In the genomic region with DNA sequence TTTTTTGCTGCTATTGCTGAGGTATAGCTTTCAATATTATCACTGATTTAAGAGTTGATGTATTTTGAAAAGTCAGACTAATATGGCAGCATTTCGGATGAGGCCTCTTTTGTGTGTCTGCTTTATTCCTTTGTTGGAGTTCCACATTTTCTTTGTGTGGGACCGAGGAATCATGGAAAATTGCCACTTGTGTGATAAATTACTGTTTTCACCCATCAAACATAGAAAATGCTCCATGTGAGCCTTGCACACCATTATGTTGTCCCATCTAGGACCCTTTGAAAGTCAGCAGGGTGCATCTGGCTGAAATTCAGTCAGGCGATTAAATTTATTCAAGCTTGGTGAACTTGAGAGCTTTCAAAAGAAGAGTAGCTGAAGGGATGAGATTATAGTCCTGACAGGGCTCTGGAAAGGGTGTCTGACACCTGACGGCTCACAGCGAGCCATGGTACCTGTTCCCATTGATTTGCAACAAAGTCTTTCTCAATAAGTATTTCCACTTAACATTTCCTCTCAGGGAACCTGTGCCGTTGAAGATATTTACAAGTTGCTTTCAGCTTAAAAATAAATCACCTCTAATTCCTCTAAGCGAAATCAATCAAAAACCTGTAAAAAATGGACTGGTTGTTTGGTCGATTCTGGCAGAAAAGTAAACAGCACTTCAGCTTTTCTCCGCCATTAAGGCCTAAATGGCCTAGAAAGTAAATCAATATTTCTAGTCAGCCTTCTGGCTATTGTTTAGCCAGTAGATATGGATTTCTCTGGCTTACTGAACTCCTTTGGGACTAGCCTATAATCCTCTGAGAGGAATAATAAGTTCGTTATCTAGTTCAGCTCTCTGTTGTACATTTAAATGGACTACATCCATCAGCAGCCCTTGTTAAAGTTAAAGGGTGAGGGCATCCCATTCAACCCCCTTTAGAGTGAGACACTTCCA, we compare ENCODE assay signal across 13 cellular contexts.
A peak's percentile ranks its signal among the peaks of the same experiment; 100 is the strongest.
DNase-seq lines count a peak whose midpoint lies in the region; TF ChIP-seq lines count a peak whose summit lies in the region.
"Had no signal": no experiment of that assay in that cellular context is flagged by ENCODE, and none has a peak within 500 bp of the region (broad histone marks: within the 10 kb centered on the region; RNA-seq: fewer than 3 reads in every experiment).

No MANE protein-coding gene starts in this region.

- no peak overlapping the region for H3K9ac ChIP-seq in neural cell (ENCODE audit: low read length)

- no peaks in the 10 kb centered on the region for H3K9me3 ChIP-seq in neural cell (ENCODE audit: low read length)
- H3K9me3 ChIP-seq: spleen had no signal

- no peaks in the 10 kb centered on the region for H3K79me2 ChIP-seq in neural cell (replicated peaks; ENCODE audit: insufficient read depth, low read length)

- no peak overlapping the region for H2AFZ ChIP-seq in neural cell (ENCODE audit: low read depth, low read length)

- no peaks in the 10 kb centered on the region for H3K9me2 ChIP-seq in neural cell (ENCODE audit: insufficient read depth, low read length)

- no peaks in the 10 kb centered on the region for H4K20me1 ChIP-seq in neural cell (ENCODE audit: insufficient read depth)

- H3K27me3 ChIP-seq in H7 (ENCODE audit: control insufficient read depth, insufficient read depth, low read length) (no peaks in the 10 kb centered on the region), neural cell (ENCODE audit: insufficient read depth, low read depth, low read length) (no peaks in the 10 kb centered on the region)
- H3K27me3 ChIP-seq: dorsolateral prefrontal cortex, spleen had no signal

- peak; percentile 96 for TF ChIP-seq EP300 in neural cell (conservative IDR thresholded peaks at IDR 0.05; ENCODE audit: poor library complexity, severe bottlenecking)

- no peaks in the 10 kb centered on the region for H3K36me3 ChIP-seq in H7 (replicated peaks; ENCODE audit: control insufficient read depth, insufficient read depth, low read length)
- H3K36me3 ChIP-seq in neural cell (ENCODE audit: insufficient read depth, low read length) = no peaks in the 10 kb centered on the region
- H3K36me3 ChIP-seq: spleen had no signal

- no peak for TF ChIP-seq CTCF in neural cell (IDR thresholded peaks at IDR 0.05; ENCODE audit: poor library complexity, severe bottlenecking)

- H3K4me2 ChIP-seq in neural cell (ENCODE audit: low read length) = no peak overlapping the region

- H3K27ac ChIP-seq in neural cell (ENCODE audit: low read length) = peak overlapping the region; percentile 16
- H3K27ac ChIP-seq: dorsolateral prefrontal cortex, spleen had no signal

- DNase-seq in H7 (peak; percentile 2), NCI-H187 (lab: John Stamatoyannopoulos, UW) (peak; percentile 88 to 91), NCI-H524 treated with DMSO at 0.1 percent for 48 hours (lab: John Stamatoyannopoulos, UW) (peak; percentile 53)
- no peak for DNase-seq in activated CD4-positive, alpha-beta T cell treated with anti-CD3 and anti-CD28 coated beads for 48 hours
- DNase-seq in activated effector memory CD4-positive, alpha-beta T cell treated with Interleukin-2 at 50 U/mL for 16 hours = no peak
- DNase-seq in effector CD8-positive, alpha-beta T cell (lab: John Stamatoyannopoulos, UW) = no peak
- DNase-seq: activated CD4-positive, alpha-beta T cell treated with anti-CD3 and anti-CD28 coated beads for 36 hours; dorsolateral prefrontal cortex; hippocampal formation; posterior cingulate gyrus; SIG-M5; spleen had no signal

- no peak overlapping the region for H3K4me3 ChIP-seq in H7 (ENCODE audit: insufficient read depth, low read depth, low read length)
- no peak overlapping the region for H3K4me3 ChIP-seq in neural cell (ENCODE audit: low read length)
- H3K4me3 ChIP-seq: dorsolateral prefrontal cortex, spleen had no signal

- no peak for TF ChIP-seq RAD21 in neural cell (conservative IDR thresholded peaks at IDR 0.05)

- peaks cover 3% of the 10 kb centered on the region for H3F3A ChIP-seq in neural cell (ENCODE audit: insufficient read depth, low read length, poor library complexity, severe bottlenecking)

TF ChIP-seq in neural cell, 6 proteins besides CTCF, POLR2A, EP300 and RAD21:
- TF ChIP-seq TAF1 (IDR thresholded peaks at IDR 0.05; ENCODE audit: low read depth) (no peak), SMC3 (conservative IDR thresholded peaks at IDR 0.05; ENCODE audit: poor library complexity) (no peak), MXI1 (conservative IDR thresholded peaks at IDR 0.05; ENCODE audit: poor library complexity, severe bottlenecking) (peak; percentile 23), POLR2AphosphoS5 (IDR thresholded peaks at IDR 0.05) (peak; percentile 99)
- TF ChIP-seq, protein P1, sequence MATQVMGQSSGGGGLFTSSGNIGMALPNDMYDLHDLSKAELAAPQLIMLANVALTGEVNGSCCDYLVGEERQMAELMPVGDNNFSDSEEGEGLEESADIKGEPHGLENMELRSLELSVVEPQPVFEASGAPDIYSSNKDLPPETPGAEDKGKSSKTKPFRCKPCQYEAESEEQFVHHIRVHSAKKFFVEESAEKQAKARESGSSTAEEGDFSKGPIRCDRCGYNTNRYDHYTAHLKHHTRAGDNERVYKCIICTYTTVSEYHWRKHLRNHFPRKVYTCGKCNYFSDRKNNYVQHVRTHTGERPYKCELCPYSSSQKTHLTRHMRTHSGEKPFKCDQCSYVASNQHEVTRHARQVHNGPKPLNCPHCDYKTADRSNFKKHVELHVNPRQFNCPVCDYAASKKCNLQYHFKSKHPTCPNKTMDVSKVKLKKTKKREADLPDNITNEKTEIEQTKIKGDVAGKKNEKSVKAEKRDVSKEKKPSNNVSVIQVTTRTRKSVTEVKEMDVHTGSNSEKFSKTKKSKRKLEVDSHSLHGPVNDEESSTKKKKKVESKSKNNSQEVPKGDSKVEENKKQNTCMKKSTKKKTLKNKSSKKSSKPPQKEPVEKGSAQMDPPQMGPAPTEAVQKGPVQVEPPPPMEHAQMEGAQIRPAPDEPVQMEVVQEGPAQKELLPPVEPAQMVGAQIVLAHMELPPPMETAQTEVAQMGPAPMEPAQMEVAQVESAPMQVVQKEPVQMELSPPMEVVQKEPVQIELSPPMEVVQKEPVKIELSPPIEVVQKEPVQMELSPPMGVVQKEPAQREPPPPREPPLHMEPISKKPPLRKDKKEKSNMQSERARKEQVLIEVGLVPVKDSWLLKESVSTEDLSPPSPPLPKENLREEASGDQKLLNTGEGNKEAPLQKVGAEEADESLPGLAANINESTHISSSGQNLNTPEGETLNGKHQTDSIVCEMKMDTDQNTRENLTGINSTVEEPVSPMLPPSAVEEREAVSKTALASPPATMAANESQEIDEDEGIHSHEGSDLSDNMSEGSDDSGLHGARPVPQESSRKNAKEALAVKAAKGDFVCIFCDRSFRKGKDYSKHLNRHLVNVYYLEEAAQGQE (IDR thresholded peaks at IDR 0.05; ENCODE audit: borderline replicate concordance) = peak; percentile 99

Comparison
In these comparisons a context has a peak if more than half of its experiments do, and no peak if none do; other contexts are left out.
1. DNase-seq: peak in H7 (single experiment), NCI-H187 (2 of 2) and NCI-H524 treated with DMSO at 0.1 percent for 48 hours (single experiment); none in activated CD4-positive, alpha-beta T cell treated with anti-CD3 and anti-CD28 coated beads for 48 hours (single experiment), activated effector memory CD4-positive, alpha-beta T cell treated with Interleukin-2 at 50 U/mL for 16 hours (single experiment) and effector CD8-positive, alpha-beta T cell (single experiment).